8 cellular contexts compared by ENCODE assay signal in genomic region chr16:89217388-89218191, GRCh38. TPM values are rescaled to one million over a fixed set of nuclear protein-coding genes. Genes with fewer than 3 reads are reported as not detected.
DNase-seq lines count a peak whose midpoint lies in the region; ATAC-seq, FAIRE-seq and TF ChIP-seq lines count a peak whose summit lies in the region.

TSS of gene ZNF778 (plus strand) at chr16:89217703. CDS start at chr16:89221128, 3,425 bp downstream.

- DNase-seq in Caki2 (ENCODE audit: low read depth) (peak; percentile 79), GM20000 (ENCODE audit: low spot score) (peak; percentile 96), HTR-8/SVneo (ENCODE audit: insufficient read length, low spot score) (peak; percentile 90), RKO (ENCODE audit: low spot score) (peak; percentile 88), fibroblast of mammary gland (ENCODE audit: low read depth) (peak; percentile 75), natural killer cell (peak; percentile 81)
- DNase-seq in stimulated activated naive B cell treated with anti-CD40 and anti-IgM and Interleukin-4, amounts not matched to agents 10 μg/mL and 1 μg/mL and 100 μg/mL, for 72 hours, result peak; percentile 75

- H3K4me1 Mint-ChIP-seq in activated T-helper 17 cell treated with anti-CD3 and anti-CD28 coated beads, Interleukin-2, amount 50 U/mL, for 72 hours, result peaks cover 10% of the 10 kb centered on the region
- H3K4me1 Mint-ChIP-seq in natural killer cell, result peaks cover 23 to 41% of the 10 kb centered on the region in 2 donors
- peaks cover 16 to 28% of the 10 kb centered on the region in 2 donors for H3K4me1 Mint-ChIP-seq in stimulated activated naive B cell treated with anti-CD40 and anti-IgM and Interleukin-4, amounts not matched to agents 10 μg/mL and 1 μg/mL and 100 μg/mL, for 72 hours

- ATAC-seq in activated T-helper 17 cell treated with anti-CD3 and anti-CD28 coated beads, Interleukin-2, amount 50 U/mL, for 72 hours (replicated peaks), result peak; percentile 94
- ATAC-seq in natural killer cell, result peak; percentile 79 to 88 (median 84)
- ATAC-seq in stimulated activated naive B cell treated with anti-CD40 and anti-IgM and Interleukin-4, amounts not matched to agents 10 μg/mL and 1 μg/mL and 100 μg/mL, for 72 hours (replicated peaks), result peak; percentile 92 to 93

- H3K4me3 ChIP-seq in fibroblast of mammary gland (ENCODE audit: control insufficient read depth, low read depth, low read length), result peak within 1 kb of the TSS; percentile 86

- H3K9me3 Mint-ChIP-seq in activated T-helper 17 cell treated with anti-CD3 and anti-CD28 coated beads, Interleukin-2, amount 50 U/mL, for 72 hours, result no peaks in the 10 kb centered on the region
- no peaks in the 10 kb centered on the region for H3K9me3 Mint-ChIP-seq in natural killer cell
- H3K9me3 Mint-ChIP-seq in stimulated activated naive B cell treated with anti-CD40 and anti-IgM and Interleukin-4, amounts not matched to agents 10 μg/mL and 1 μg/mL and 100 μg/mL, for 72 hours, result no peaks in the 10 kb centered on the region

- TF ChIP-seq CTCF in GM20000 (IDR thresholded peaks at IDR 0.05; ENCODE audit: extremely low read depth, missing control alignments), result no peak
- no peak for TF ChIP-seq CTCF in fibroblast of mammary gland (conservative IDR thresholded peaks at IDR 0.05; ENCODE audit: control insufficient read depth, insufficient read depth, low read depth, low read length)
- TF ChIP-seq CTCF in natural killer cell (IDR thresholded peaks at IDR 0.05), result no peak

- peak within 1 kb of the TSS; percentile 42 for H3K27ac Mint-ChIP-seq in activated T-helper 17 cell treated with anti-CD3 and anti-CD28 coated beads, Interleukin-2, amount 50 U/mL, for 72 hours
- peak within 1 kb of the TSS; percentile 85 to 98 for H3K27ac Mint-ChIP-seq in natural killer cell
- peak within 1 kb of the TSS; percentile 95 for H3K27ac Mint-ChIP-seq in stimulated activated naive B cell treated with anti-CD40 and anti-IgM and Interleukin-4, amounts not matched to agents 10 μg/mL and 1 μg/mL and 100 μg/mL, for 72 hours

- H3K4me3 Mint-ChIP-seq in activated T-helper 17 cell treated with anti-CD3 and anti-CD28 coated beads, Interleukin-2, amount 50 U/mL, for 72 hours, result peak within 1 kb of the TSS; percentile 69
- peak within 1 kb of the TSS; percentile 96 for H3K4me3 Mint-ChIP-seq in natural killer cell
- H3K4me3 Mint-ChIP-seq in stimulated activated naive B cell treated with anti-CD40 and anti-IgM and Interleukin-4, amounts not matched to agents 10 μg/mL and 1 μg/mL and 100 μg/mL, for 72 hours, result peak within 1 kb of the TSS; percentile 95

- H3K27me3 Mint-ChIP-seq in activated T-helper 17 cell treated with anti-CD3 and anti-CD28 coated beads, Interleukin-2, amount 50 U/mL, for 72 hours, result no peaks in the 10 kb centered on the region
- H3K27me3 Mint-ChIP-seq in natural killer cell (ENCODE audit: low read depth in 2 of 2), result no peaks in the 10 kb centered on the region
- H3K27me3 Mint-ChIP-seq in stimulated activated naive B cell treated with anti-CD40 and anti-IgM and Interleukin-4, amounts not matched to agents 10 μg/mL and 1 μg/mL and 100 μg/mL, for 72 hours, result no peaks in the 10 kb centered on the region

- no peak for FAIRE-seq in HTR-8/SVneo (lab: Jason Lieb, UNC)

- intact Hi-C loops in natural killer cell (cut with micrococcal nuclease), result loop anchor here (2.0 to 10.0 kb wide), 3 partner anchors 103 to 473 kb away; partner anchors contain the start of gene ACSF3

- in situ Hi-C loops in Caki2 (cut with HindIII; ENCODE audit: low pct_unique_long_range_greater_than_20kb, low sequenced_read_pairs), result no loop called here

- H3K36me3 Mint-ChIP-seq in activated T-helper 17 cell treated with anti-CD3 and anti-CD28 coated beads, Interleukin-2, amount 50 U/mL, for 72 hours (ENCODE audit: low read depth), result peaks cover 15% of the 10 kb centered on the region
- H3K36me3 Mint-ChIP-seq in natural killer cell, result peaks cover 3% of the 10 kb centered on the region
- H3K36me3 Mint-ChIP-seq in stimulated activated naive B cell treated with anti-CD40 and anti-IgM and Interleukin-4, amounts not matched to agents 10 μg/mL and 1 μg/mL and 100 μg/mL, for 72 hours, result peaks cover 9 to 17% of the 10 kb centered on the region in 2 donors

RNA-seq across cellular contexts. Expression of gene ZNF778, which starts in this region (rescaled TPM):
- 8.7 and 14.5 TPM in 2 replicates for total RNA-seq in Caki2 (2014; rRNA removed; shearing (Covaris generic); ENCODE audit: low replicate concordance)
- total RNA-seq in activated T-helper 17 cell treated with anti-CD3 and anti-CD28 coated beads, Interleukin-2, amount 50 U/mL, for 72 hours, result 1 to 10 TPM; 5.5 to 8.7 TPM
- total RNA-seq in natural killer cell, result 10 to 100 TPM in 2 of 3 donors, 1 to 10 TPM in 1; 7.0 to 14.1 (median 11.8) TPM

Comparison
In these comparisons a context has a peak if more than half of its experiments do, and no peak if none do; other contexts are left out.
1. Peak in every context shown above with its lines: DNase-seq, ATAC-seq and H3K4me3 ChIP-seq.
2. H3K27ac Mint-ChIP-seq: peak in every context shown above with its lines; median percentile 95 in stimulated activated naive B cell treated with anti-CD40 and anti-IgM and Interleukin-4, amounts not matched to agents 10 μg/mL and 1 μg/mL and 100 μg/mL, for 72 hours; 92 in natural killer cell; 42 in activated T-helper 17 cell treated with anti-CD3 and anti-CD28 coated beads, Interleukin-2, amount 50 U/mL, for 72 hours.